Comparison of ENCODE assay signal across 8 cellular contexts in genomic region chr2:27428978-27429541, GRCh38. TPM values are rescaled to one million over a fixed set of nuclear protein-coding genes. Genes with fewer than 3 reads are reported as not detected.
DNase-seq lines count a peak whose midpoint lies in the region; ATAC-seq and TF ChIP-seq lines count a peak whose summit lies in the region.

No MANE protein-coding gene starts in this region.

- peak overlapping the region; percentile 77 for H3K27ac Mint-ChIP-seq in Calu3 (ENCODE audit: unreplicated experiment)
- peak overlapping the region; percentile 99 for H3K27ac Mint-ChIP-seq in nephron progenitor cell
- H3K27ac Mint-ChIP-seq in stimulated activated naive CD8-positive, alpha-beta T cell treated with anti-CD3 and anti-CD28 coated beads, Interleukin-15, amount 100 ng/mL, for 72 hours = peak overlapping the region; percentile 98 to 99

- peak; percentile 74 for ATAC-seq in GM19452 (IDR thresholded peaks at IDR 0.05; ENCODE audit: unreplicated experiment)
- peak; percentile 36 for ATAC-seq in HG03565 (IDR thresholded peaks at IDR 0.05; ENCODE audit: unreplicated experiment)
- ATAC-seq in stimulated activated naive CD8-positive, alpha-beta T cell treated with anti-CD3 and anti-CD28 coated beads, Interleukin-15, amount 100 ng/mL, for 72 hours = peak; percentile 87

- H3K36me3 Mint-ChIP-seq in Calu3 (ENCODE audit: insufficient read depth, unreplicated experiment) (peaks cover 39% of the 10 kb centered on the region), nephron progenitor cell (ENCODE audit: low read depth) (peaks cover 11% of the 10 kb centered on the region)

- DNase-seq in Calu3 (peak; percentile 89), fibroblast of pulmonary artery (ENCODE audit: low read depth) (peak; percentile 85), nephron progenitor cell (peak; percentile 89)
- DNase-seq in activated T-helper 9 cell treated with anti-CD3 and anti-CD28 coated beads, Interleukin-2, amount 50 U/mL, for 16 hours (ENCODE audit: low read depth) = peak; percentile 60
- peak; percentile 82 to 83 for DNase-seq in stimulated activated naive CD8-positive, alpha-beta T cell treated with anti-CD3 and anti-CD28 coated beads, Interleukin-15, amount 100 ng/mL, for 72 hours

- no peak for TF ChIP-seq CTCF in Calu3 (IDR thresholded peaks at IDR 0.05; ENCODE audit: unreplicated experiment)
- TF ChIP-seq CTCF in fibroblast of pulmonary artery (IDR thresholded peaks at IDR 0.05; ENCODE audit: low read length, missing control alignments) = no peak
- TF ChIP-seq CTCF in nephron progenitor cell (IDR thresholded peaks at IDR 0.05) = no peak

- H3K4me1 Mint-ChIP-seq in Calu3 (ENCODE audit: low read depth, unreplicated experiment) (no peaks in the 10 kb centered on the region), nephron progenitor cell (peaks cover 31% of the 10 kb centered on the region)
- peaks cover 34% of the 10 kb centered on the region for H3K4me1 Mint-ChIP-seq in stimulated activated naive CD8-positive, alpha-beta T cell treated with anti-CD3 and anti-CD28 coated beads, Interleukin-15, amount 100 ng/mL, for 72 hours

- intact Hi-C loops in Calu3 (cut with micrococcal nuclease; ENCODE audit: unreplicated experiment) = no loop called here

- H3K9me3 Mint-ChIP-seq in Calu3 (ENCODE audit: low read depth, unreplicated experiment) = no peaks in the 10 kb centered on the region
- H3K9me3 Mint-ChIP-seq in nephron progenitor cell = no peaks in the 10 kb centered on the region
- H3K9me3 Mint-ChIP-seq in stimulated activated naive CD8-positive, alpha-beta T cell treated with anti-CD3 and anti-CD28 coated beads, Interleukin-15, amount 100 ng/mL, for 72 hours = no peaks in the 10 kb centered on the region

- H3K27me3 Mint-ChIP-seq in Calu3 (ENCODE audit: unreplicated experiment) = no peaks in the 10 kb centered on the region
- H3K27me3 Mint-ChIP-seq in nephron progenitor cell (ENCODE audit: low read depth, poor library complexity) = peaks cover 3% of the 10 kb centered on the region
- no peaks in the 10 kb centered on the region for H3K27me3 Mint-ChIP-seq in stimulated activated naive CD8-positive, alpha-beta T cell treated with anti-CD3 and anti-CD28 coated beads, Interleukin-15, amount 100 ng/mL, for 72 hours

- peak overlapping the region; percentile 97 for H3K4me3 Mint-ChIP-seq in Calu3 (ENCODE audit: low read depth, unreplicated experiment)
- H3K4me3 Mint-ChIP-seq in nephron progenitor cell = peak overlapping the region; percentile 99
- H3K4me3 Mint-ChIP-seq in stimulated activated naive CD8-positive, alpha-beta T cell treated with anti-CD3 and anti-CD28 coated beads, Interleukin-15, amount 100 ng/mL, for 72 hours = peak overlapping the region; percentile 97 to 99

- CTCF ChIA-PET in Calu3 (lab: Charles Lee) = interaction anchor here (0.5 to 3.0 kb wide), 5 partner anchors 10 to 254 kb away, joined by 3 to 18 read pairs (median 3); partner anchors contain the start of gene PPM1G

- no TSS peak for BruUV-seq in Calu3 (replicated peaks; lab: Mats Ljungman, UMichigan)

- peak overlapping the region; percentile 86 for H3K4me3 ChIP-seq in fibroblast of pulmonary artery (replicated peaks; ENCODE audit: low read depth, low read length)

TF ChIP-seq in PFSK-1, 5 proteins besides CTCF, POLR2A, EP300 and RAD21:
- TF ChIP-seq REST (IDR thresholded peaks at IDR 0.05; ENCODE audit: insufficient read depth in 1 of 2, low read depth in 2 of 2, low read length in 2 of 2) = peak in 1 of 2 experiments; percentile 50; a peak in 1 of 4 replicates
- TF ChIP-seq POLR2AphosphoS5 (IDR thresholded peaks at IDR 0.05; ENCODE audit: low read depth, low read length) = no peak
- TF ChIP-seq SIN3A (IDR thresholded peaks at IDR 0.05; ENCODE audit: borderline replicate concordance, insufficient read depth, low read length) = no peak
- TF ChIP-seq FOXP2 (optimal IDR thresholded peaks at IDR 0.05; ENCODE audit: borderline replicate concordance, extremely low read depth, extremely low read length, insufficient read depth) = peak; percentile 57
TF ChIP-seq in PFSK-1: peak in this region for 2.

RNA-seq across cellular contexts. Expression of gene NRBP1, which starts 0.6 kb away (rescaled TPM):
- 58.2 and 60.5 TPM in 2 replicates for total RNA-seq in Calu3 (2022)
- polyA plus RNA-seq in PFSK-1 (2012; ENCODE audit: insufficient read length, low read depth) = 148 TPM

RNA-seq across cellular contexts. Expression of gene KRTCAP3, which starts 13.1 kb away (rescaled TPM):
- 71.8 and 74.0 TPM in 2 replicates for total RNA-seq in Calu3 (2022)
- polyA plus RNA-seq in PFSK-1 (2012; ENCODE audit: insufficient read length, low read depth) = 0.84 TPM

RNA-seq across cellular contexts. Expression of gene PPM1G, which starts 19.7 kb away (rescaled TPM):
- 118 and 121 TPM in 2 replicates for total RNA-seq in Calu3 (2022)
- 174 TPM for polyA plus RNA-seq in PFSK-1 (2012; ENCODE audit: insufficient read length, low read depth)

RNA-seq across cellular contexts. Expression of gene ZNF513, which starts 48.5 kb away (rescaled TPM):
- 10.6 and 13.1 TPM in 2 replicates for total RNA-seq in Calu3 (2022)
- polyA plus RNA-seq in PFSK-1 (2012; ENCODE audit: insufficient read length, low read depth) = 36.4 TPM

RNA-seq across cellular contexts. Expression of gene SNX17, which starts 58.6 kb away (rescaled TPM):
- 85.3 and 96.9 TPM in 2 replicates for total RNA-seq in Calu3 (2022)
- polyA plus RNA-seq in PFSK-1 (2012; ENCODE audit: insufficient read length, low read depth) = 143 TPM

Comparison
In these comparisons a context has a peak if more than half of its experiments do, and no peak if none do; other contexts are left out.
1. Peak in every context shown above with its lines: DNase-seq, ATAC-seq and H3K4me3 ChIP-seq.
2. ATAC-seq: peak in every context shown above with its lines; median percentile 87 in stimulated activated naive CD8-positive, alpha-beta T cell treated with anti-CD3 and anti-CD28 coated beads, Interleukin-15, amount 100 ng/mL, for 72 hours; 74 in GM19452; 36 in HG03565.